Comparison of ENCODE assay signal across 14 cellular contexts in the genomic region with DNA sequence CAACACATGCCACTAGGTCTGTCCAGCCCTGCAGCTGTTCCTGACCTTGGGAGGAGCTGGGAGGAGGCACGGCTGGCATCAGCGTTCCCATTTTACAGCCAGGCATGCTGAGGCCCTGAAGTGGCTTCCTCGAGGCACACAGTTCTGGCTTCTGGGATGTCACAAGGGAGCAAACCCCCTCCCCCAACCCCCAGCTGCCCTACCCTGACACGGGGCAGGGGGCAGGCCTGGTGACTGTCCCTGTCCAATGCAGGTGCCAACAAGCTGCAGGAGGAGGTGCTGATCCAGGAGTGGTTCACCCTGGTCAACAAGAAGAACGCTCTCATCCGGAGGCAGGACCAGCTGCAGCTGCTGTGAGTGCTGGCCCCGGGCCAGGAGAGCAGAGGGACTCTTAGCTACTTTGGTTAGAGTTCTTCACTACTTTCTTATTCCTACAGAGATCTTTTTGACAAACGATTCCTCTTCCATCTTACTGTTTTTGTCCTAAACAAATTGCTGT. TPM values are rescaled to one million over a fixed set of nuclear protein-coding genes. Genes with fewer than 3 reads are reported as not detected.
DNase-seq lines count a peak whose midpoint lies in the region; ATAC-seq, FAIRE-seq and TF ChIP-seq lines count a peak whose summit lies in the region.
"Had no signal": no experiment of that assay in that cellular context is flagged by ENCODE, and none has a peak within 500 bp of the region (broad histone marks: within the 10 kb centered on the region; RNA-seq: fewer than 3 reads in every experiment).

No MANE protein-coding gene starts in this region.

- peak overlapping the region in 1 of 2 experiments; percentile 82; a peak in 2 of 4 replicates for H3K9ac ChIP-seq in K562 (ENCODE audit: insufficient read depth in 1 of 2, low read depth in 2 of 2, low read length in 2 of 2)

- H3K27me3 ChIP-seq in K562 (ENCODE audit: control insufficient read depth in 2 of 2, insufficient read depth in 2 of 2, low read length in 2 of 2): no peaks in the 10 kb centered on the region
- H3K27me3 ChIP-seq in gastrocnemius medialis: no peaks in the 10 kb centered on the region
- no peaks in the 10 kb centered on the region for H3K27me3 ChIP-seq in thyroid gland
- H3K27me3 ChIP-seq: upper lobe of right lung had no signal

- peaks cover 4% of the 10 kb centered on the region for H3K9me1 ChIP-seq in K562 (ENCODE audit: control insufficient read depth, insufficient read depth, low read length)

- TF ChIP-seq RAD21 in K562 (CRISPR knock-in tag; conservative IDR thresholded peaks at IDR 0.05 in 1 of 2, IDR thresholded peaks at IDR 0.05 in 1 of 2): no peak

- H3K4me1 ChIP-seq in K562 (replicated peaks in 1 of 2; ENCODE audit: control insufficient read depth in 2 of 2, insufficient read depth in 2 of 2, low read length in 2 of 2): peaks cover 16 to 66% of the 10 kb centered on the region in 2 experiments
- H3K4me1 ChIP-seq in gastrocnemius medialis: peaks cover 71 to 81% of the 10 kb centered on the region in 2 donors
- peaks cover 4 to 18% of the 10 kb centered on the region in 2 donors for H3K4me1 ChIP-seq in thyroid gland

- no peak for TF ChIP-seq POLR2A in K562 (conservative IDR thresholded peaks at IDR 0.05)
- no peak for TF ChIP-seq POLR2A in gastrocnemius medialis (IDR thresholded peaks at IDR 0.05)
- TF ChIP-seq POLR2A in thyroid gland (IDR thresholded peaks at IDR 0.05): no peak

- H3K36me3 ChIP-seq in K562 (ENCODE audit: control insufficient read depth, insufficient read depth, low read length) (peaks cover 54% of the 10 kb centered on the region; the same call in 2 of the 3 replicates), gastrocnemius medialis (peaks cover 0 to 41% of the 10 kb centered on the region in 2 donors), thyroid gland (no peaks in the 10 kb centered on the region)

- no peak overlapping the region for H3K27ac ChIP-seq in K562 (ENCODE audit: extremely low read depth, low read depth, low read length)
- H3K27ac ChIP-seq in gastrocnemius medialis: peak overlapping the region; percentile 91 to 99 (median 98)
- no peak overlapping the region for H3K27ac ChIP-seq in thyroid gland
- H3K27ac ChIP-seq: upper lobe of right lung had no signal

- peaks cover 5% of the 10 kb centered on the region for H3K36me3 Mint-ChIP-seq in nephron progenitor cell (ENCODE audit: low read depth)

- TF ChIP-seq CTCF in K562 (IDR thresholded peaks at IDR 0.05 in 2 of 3, conservative IDR thresholded peaks at IDR 0.05 in 1 of 3; ENCODE audit: insufficient read depth in 2 of 3, low read depth in 1 of 3, low read length in 3 of 3) (no peak), gastrocnemius medialis (IDR thresholded peaks at IDR 0.05 in 4 of 5, conservative IDR thresholded peaks at IDR 0.05 in 1 of 5) (no peak), nephron progenitor cell (IDR thresholded peaks at IDR 0.05) (no peak), thyroid gland (IDR thresholded peaks at IDR 0.05) (no peak)

- intact Hi-C loops in K562 (cut with micrococcal nuclease): no loop called here
- intact Hi-C loops in gastrocnemius medialis (cut with DNase I; ENCODE audit: low total_unique reads): no loop called here
- intact Hi-C loops in thyroid gland (cut with DNase I): no loop called here

- no peaks in the 10 kb centered on the region for H3K9me3 Mint-ChIP-seq in nephron progenitor cell

- in situ Hi-C loops in K562 (cut with MboI) (no loop called here), gastrocnemius medialis (cut with MboI; ENCODE audit: low sequenced_read_pairs in 4 of 4) (no loop called here)

- FAIRE-seq in K562 (lab: Jason Lieb, UNC): no peak

- BruUV-seq in K562 (replicated peaks; lab: Mats Ljungman, UMichigan): no TSS peak

- CTCF ChIA-PET in K562 (lab: Yijun Ruan, JAX; ENCODE audit: low intra/inter-chr PET ratio): no interaction called here

- ATAC-seq in K562: no peak
- ATAC-seq in gastrocnemius medialis: no peak
- no peak for ATAC-seq in GM19463 (IDR thresholded peaks at IDR 0.05; ENCODE audit: unreplicated experiment)
- ATAC-seq: upper lobe of right lung had no signal

- DNase-seq in NCI-H82 (lab: John Stamatoyannopoulos, UW) (peak; percentile 36), NCI-H82 treated with DMSO at 0.1 percent for 48 hours (lab: John Stamatoyannopoulos, UW; ENCODE audit: unreplicated experiment) (no peak), NCI-H1092 (lab: John Stamatoyannopoulos, UW) (peak; percentile 24), K562 (ENCODE audit: extremely low read depth in 1 of 4, low spot score in 3 of 4) (no peak), gastrocnemius medialis (peak; percentile 53 to 76), nephron progenitor cell (no peak), thyroid gland (no peak)
- DNase-seq: activated T-cell treated with anti-CD3 and anti-CD28 coated beads for 4 hours, EL, islet precursor cell, NCI-H748 treated with DMSO at 0.1 percent for 48 hours, upper lobe of right lung had no signal

- no peak overlapping the region for H3K4me2 ChIP-seq in K562 (ENCODE audit: insufficient read depth, low read length)

- no peak overlapping the region for H2AFZ ChIP-seq in K562 (ENCODE audit: low read depth, low read length)

- peaks cover 50% of the 10 kb centered on the region for H3K27me3 Mint-ChIP-seq in nephron progenitor cell (ENCODE audit: low read depth, poor library complexity)

- H3K4me3 ChIP-seq in K562: no peak overlapping the region
- H3K4me3 ChIP-seq in gastrocnemius medialis: no peak overlapping the region
- no peak overlapping the region for H3K4me3 ChIP-seq in thyroid gland (replicated peaks in 1 of 3)
- H3K4me3 ChIP-seq: upper lobe of right lung had no signal

- H4K20me1 ChIP-seq in K562 (replicated peaks; ENCODE audit: control insufficient read depth, insufficient read depth, low read length): 0 out of 2 replicates have a peak, but pooled peaks cover 4% of the 10 kb centered on the region

- POLR2A ChIA-PET in K562 (lab: Yijun Ruan, JAX): interaction anchor here (0.6 to 2.4 kb wide), 8 partner anchors 12 to 208 kb away, joined by 3 to 6 read pairs (median 3); a partner anchor contains a TSS

- WGBS in K562 (ENCODE audit: insufficient coverage, low coverage, missing lambda C conversion rate): 80% methylated on average over 8 of the region's 8 CpGs
- WGBS in thyroid gland, 2 donors: 61 to 67% methylated on average over 5 to 7 of the region's 8 CpGs

- H3K27ac Mint-ChIP-seq in nephron progenitor cell: no peak overlapping the region

- no peak overlapping the region for H3K4me3 Mint-ChIP-seq in nephron progenitor cell

- H3K79me2 ChIP-seq in K562 (ENCODE audit: control insufficient read depth, insufficient read depth, low read length): peaks cover 3% of the 10 kb centered on the region; the same call in 1 of the 3 replicates

- TF ChIP-seq EP300 in K562 (IDR thresholded peaks at IDR 0.05; ENCODE audit: low read length): no peak

- peaks cover 74% of the 10 kb centered on the region for H3K4me1 Mint-ChIP-seq in nephron progenitor cell

- H3K9me3 ChIP-seq in K562 (replicated peaks; ENCODE audit: control insufficient read depth, insufficient read depth, low read depth, low read length) (no peaks in the 10 kb centered on the region), gastrocnemius medialis (no peaks in the 10 kb centered on the region), thyroid gland (no peaks in the 10 kb centered on the region)
- H3K9me3 ChIP-seq: upper lobe of right lung had no signal

RNA-seq across cellular contexts. Expression of a gene that starts 5.3 kb away (rescaled TPM):
- 0.33 and 1.00 TPM in 2 replicates for total RNA-seq in K562 (2011; cell fraction: chromatin; rRNA removed; ENCODE audit: low replicate concordance)
- 0.26 TPM in 1 of 2 replicates, not detected in the other for total RNA-seq in K562 (2011; cell fraction: nucleolus; rRNA removed)
- 0.29 TPM in 1 of 2 replicates, not detected in the other for total RNA-seq in K562 (2011; cell fraction: nucleoplasm; rRNA removed)
- not detected in 2 replicates for total RNA-seq in K562 (2014; rRNA removed)
- not detected in 2 replicates for total RNA-seq in K562 (2014; rRNA removed; fragmentation: Illumina TruSeq; extraction: Trizol)
- not detected in 2 replicates for total RNA-seq in K562 (2015; rRNA removed; fragmentation: Illumina TruSeq; extraction: Trizol)
- total RNA-seq in K562 (2021): 0.40 TPM in 1 of 2 replicates, not detected in the other
- polyA plus RNA-seq in K562 (2011; rRNA removed): not detected in 2 replicates
- polyA plus RNA-seq in K562 (2011; cell fraction: cytosol; rRNA removed): 0.28 TPM in 1 of 2 replicates, not detected in the other
- not detected in 2 replicates for polyA plus RNA-seq in K562 (2011; cell fraction: nucleus; rRNA removed)
- polyA plus RNA-seq in K562 (2012): 0.39 and 0.58 TPM in 2 replicates
- not detected in 2 replicates for polyA plus RNA-seq in K562 (2014; fragmentation: Illumina TruSeq; extraction: Trizol)
- not detected for polyA plus RNA-seq in K562 (2014; fragmentation: Nextera tagmentation; extraction: Ambion mirVana)
- polyA plus RNA-seq in K562 (2014; rRNA removed): 0.07 TPM in 1 of 2 replicates, not detected in the other
- not detected in 2 replicates for polyA minus RNA-seq in K562 (2011; rRNA and poly(A)+ RNA removed)
- polyA minus RNA-seq in K562 (2011; cell fraction: cytosol; rRNA and poly(A)+ RNA removed): not detected in 2 replicates
- 0.27 TPM in 1 of 2 replicates, not detected in the other for polyA minus RNA-seq in K562 (2011; cell fraction: nucleus; rRNA and poly(A)+ RNA removed)
- 10 to 100 TPM in 1 of 4 donors, under 1 TPM in 1, not detected in 2; 0.39 to 18.6 TPM for total RNA-seq in gastrocnemius medialis
- total RNA-seq in thyroid gland: 1 to 10 TPM in 1 of 4 donors, not detected in 3; 1.2 TPM
- total RNA-seq: fibroblast of lung had no signal
- polyA plus RNA-seq: fibroblast of lung had no signal

RNA-seq across cellular contexts. Expression of a gene that starts 14.4 kb away (rescaled TPM):
- 131 and 234 TPM in 2 replicates for total RNA-seq in K562 (2011; cell fraction: chromatin; rRNA removed; ENCODE audit: low replicate concordance)
- 106 and 109 TPM in 2 replicates for total RNA-seq in K562 (2011; cell fraction: nucleolus; rRNA removed)
- 106 and 124 TPM in 2 replicates for total RNA-seq in K562 (2011; cell fraction: nucleoplasm; rRNA removed)
- total RNA-seq in K562 (2014; rRNA removed) (80.6 and 98.7 TPM in 2 replicates), K562 (2014; rRNA removed; fragmentation: Illumina TruSeq; extraction: Trizol) (24.2 and 28.8 TPM in 2 replicates), K562 (2015; rRNA removed; fragmentation: Illumina TruSeq; extraction: Trizol) (26.3 and 29.2 TPM in 2 replicates), K562 (2021) (60.9 and 87.1 TPM in 2 replicates), gastrocnemius medialis (100 to 1,000 TPM; 191 to 374 (median 250) TPM), thyroid gland (10 to 100 TPM in 2 of 4 donors, 1 to 10 TPM in 2; 8.6 to 18.8 (median 12.0) TPM)
- polyA plus RNA-seq in K562 (2011; rRNA removed) (19.2 and 29.8 TPM in 2 replicates), K562 (2014; fragmentation: Illumina TruSeq; extraction: Trizol) (36.9 and 50.9 TPM in 2 replicates), K562 (2014; fragmentation: Nextera tagmentation; extraction: Ambion mirVana) (under 1 TPM; 0.03 to 0.38 TPM), K562 (2014; rRNA removed) (56.4 and 61.3 TPM in 2 replicates)
- 22.0 and 75.3 TPM in 2 replicates for polyA plus RNA-seq in K562 (2011; cell fraction: cytosol; rRNA removed)
- polyA plus RNA-seq in K562 (2011; cell fraction: nucleus; rRNA removed): 63.0 and 156 TPM in 2 replicates
- polyA plus RNA-seq in K562 (2012): 47.0 and 62.8 TPM in 2 replicates
- 15.6 and 21.1 TPM in 2 replicates for polyA minus RNA-seq in K562 (2011; rRNA and poly(A)+ RNA removed)
- 50.6 and 59.1 TPM in 2 replicates for polyA minus RNA-seq in K562 (2011; cell fraction: cytosol; rRNA and poly(A)+ RNA removed)
- polyA minus RNA-seq in K562 (2011; cell fraction: nucleus; rRNA and poly(A)+ RNA removed): 17.2 and 21.5 TPM in 2 replicates

RNA-seq across cellular contexts. Expression of a gene that starts 18.0 kb away (rescaled TPM):
- total RNA-seq in K562 (2011; cell fraction: chromatin; rRNA removed; ENCODE audit: low replicate concordance): 6.1 and 32.6 TPM in 2 replicates
- 30.5 and 31.9 TPM in 2 replicates for total RNA-seq in K562 (2011; cell fraction: nucleolus; rRNA removed)
- 14.4 and 16.7 TPM in 2 replicates for total RNA-seq in K562 (2011; cell fraction: nucleoplasm; rRNA removed)
- total RNA-seq in K562 (2014; rRNA removed): 26.1 and 36.0 TPM in 2 replicates
- total RNA-seq in K562 (2014; rRNA removed; fragmentation: Illumina TruSeq; extraction: Trizol): 3.2 and 4.2 TPM in 2 replicates
- 12.3 and 12.6 TPM in 2 replicates for total RNA-seq in K562 (2015; rRNA removed; fragmentation: Illumina TruSeq; extraction: Trizol)
- total RNA-seq in K562 (2021): 24.2 and 26.9 TPM in 2 replicates
- 9.7 and 12.3 TPM in 2 replicates for polyA plus RNA-seq in K562 (2011; rRNA removed)
- 21.6 and 65.1 TPM in 2 replicates for polyA plus RNA-seq in K562 (2011; cell fraction: cytosol; rRNA removed)
- polyA plus RNA-seq in K562 (2011; cell fraction: nucleus; rRNA removed): 29.6 and 55.3 TPM in 2 replicates
- polyA plus RNA-seq in K562 (2012): 17.8 and 26.2 TPM in 2 replicates
- polyA plus RNA-seq in K562 (2014; fragmentation: Illumina TruSeq; extraction: Trizol): 11.9 and 21.9 TPM in 2 replicates
- under 1 TPM; 0.32 to 0.83 TPM for polyA plus RNA-seq in K562 (2014; fragmentation: Nextera tagmentation; extraction: Ambion mirVana)
- 27.6 and 33.4 TPM in 2 replicates for polyA plus RNA-seq in K562 (2014; rRNA removed)
- 2.2 and 3.2 TPM in 2 replicates for polyA minus RNA-seq in K562 (2011; rRNA and poly(A)+ RNA removed)
- polyA minus RNA-seq in K562 (2011; cell fraction: cytosol; rRNA and poly(A)+ RNA removed): 7.2 and 7.9 TPM in 2 replicates
- 22.2 and 25.9 TPM in 2 replicates for polyA minus RNA-seq in K562 (2011; cell fraction: nucleus; rRNA and poly(A)+ RNA removed)
- total RNA-seq in gastrocnemius medialis: 100 to 1,000 TPM in 3 of 4 donors, 10 to 100 TPM in 1; 86.6 to 154 (median 119) TPM
- 10 to 100 TPM; 26.9 to 55.5 (median 43.2) TPM for total RNA-seq in thyroid gland

RNA-seq across cellular contexts. Expression of a gene that starts 20.0 kb away (rescaled TPM):
- 16.9 and 90.0 TPM in 2 replicates for total RNA-seq in K562 (2011; cell fraction: chromatin; rRNA removed; ENCODE audit: low replicate concordance)
- 98.3 and 115 TPM in 2 replicates for total RNA-seq in K562 (2011; cell fraction: nucleolus; rRNA removed)
- total RNA-seq in K562 (2011; cell fraction: nucleoplasm; rRNA removed): 36.5 and 47.7 TPM in 2 replicates
- total RNA-seq in K562 (2014; rRNA removed) (129 and 153 TPM in 2 replicates), K562 (2014; rRNA removed; fragmentation: Illumina TruSeq; extraction: Trizol) (8.5 and 13.4 TPM in 2 replicates), K562 (2015; rRNA removed; fragmentation: Illumina TruSeq; extraction: Trizol) (60.4 and 61.8 TPM in 2 replicates), K562 (2021) (106 and 114 TPM in 2 replicates), gastrocnemius medialis (10 to 100 TPM; 54.7 to 99.4 (median 75.3) TPM), thyroid gland (10 to 100 TPM; 28.2 to 79.1 (median 41.3) TPM)
- polyA plus RNA-seq in K562 (2011; rRNA removed) (40.4 and 51.9 TPM in 2 replicates), K562 (2014; fragmentation: Illumina TruSeq; extraction: Trizol) (16.6 and 77.3 TPM in 2 replicates), K562 (2014; fragmentation: Nextera tagmentation; extraction: Ambion mirVana) (10 to 100 TPM; 35.6 to 66.3 TPM), K562 (2014; rRNA removed) (123 and 130 TPM in 2 replicates)
- polyA plus RNA-seq in K562 (2011; cell fraction: cytosol; rRNA removed): 70.6 and 201 TPM in 2 replicates
- 69.6 and 90.0 TPM in 2 replicates for polyA plus RNA-seq in K562 (2011; cell fraction: nucleus; rRNA removed)
- 75.0 and 123 TPM in 2 replicates for polyA plus RNA-seq in K562 (2012)
- 7.4 TPM in 2 replicates for polyA minus RNA-seq in K562 (2011; rRNA and poly(A)+ RNA removed)
- 22.4 and 23.0 TPM in 2 replicates for polyA minus RNA-seq in K562 (2011; cell fraction: cytosol; rRNA and poly(A)+ RNA removed)
- polyA minus RNA-seq in K562 (2011; cell fraction: nucleus; rRNA and poly(A)+ RNA removed): 61.0 and 62.0 TPM in 2 replicates

RNA-seq across cellular contexts. Expression of a gene that starts 23.7 kb away (rescaled TPM):
- total RNA-seq in K562 (2011; cell fraction: chromatin; rRNA removed; ENCODE audit: low replicate concordance): 60.6 and 168 TPM in 2 replicates
- 72.6 and 83.4 TPM in 2 replicates for total RNA-seq in K562 (2011; cell fraction: nucleolus; rRNA removed)
- 51.5 and 63.5 TPM in 2 replicates for total RNA-seq in K562 (2011; cell fraction: nucleoplasm; rRNA removed)
- total RNA-seq in K562 (2014; rRNA removed) (28.7 and 39.9 TPM in 2 replicates), K562 (2014; rRNA removed; fragmentation: Illumina TruSeq; extraction: Trizol) (5.4 and 9.0 TPM in 2 replicates), K562 (2015; rRNA removed; fragmentation: Illumina TruSeq; extraction: Trizol) (18.2 and 20.5 TPM in 2 replicates), K562 (2021) (42.7 and 47.7 TPM in 2 replicates), gastrocnemius medialis (10 to 100 TPM in 3 of 4 donors, 1 to 10 TPM in 1; 10.0 to 13.8 (median 11.1) TPM), thyroid gland (10 to 100 TPM; 43.1 to 67.8 (median 51.3) TPM)
- polyA plus RNA-seq in K562 (2011; rRNA removed) (13.1 and 18.0 TPM in 2 replicates), K562 (2014; fragmentation: Illumina TruSeq; extraction: Trizol) (12.2 and 23.0 TPM in 2 replicates), K562 (2014; fragmentation: Nextera tagmentation; extraction: Ambion mirVana) (1 to 10 TPM in 1 of 2 experiments, under 1 TPM in 1; 0.77 to 1.6 TPM), K562 (2014; rRNA removed) (25.0 and 31.6 TPM in 2 replicates)
- 19.3 and 52.1 TPM in 2 replicates for polyA plus RNA-seq in K562 (2011; cell fraction: cytosol; rRNA removed)
- polyA plus RNA-seq in K562 (2011; cell fraction: nucleus; rRNA removed): 31.1 and 52.1 TPM in 2 replicates
- polyA plus RNA-seq in K562 (2012): 35.9 and 37.4 TPM in 2 replicates
- 14.7 TPM in 2 replicates for polyA minus RNA-seq in K562 (2011; rRNA and poly(A)+ RNA removed)
- polyA minus RNA-seq in K562 (2011; cell fraction: cytosol; rRNA and poly(A)+ RNA removed): 23.4 and 26.2 TPM in 2 replicates
- polyA minus RNA-seq in K562 (2011; cell fraction: nucleus; rRNA and poly(A)+ RNA removed): 24.2 and 31.1 TPM in 2 replicates

Comparison
In these comparisons a context has a peak if more than half of its experiments do, and no peak if none do; other contexts are left out.
1. DNase-seq: peak in NCI-H82 (single experiment), NCI-H1092 (single experiment) and gastrocnemius medialis (2 of 2); none in NCI-H82 treated with DMSO at 0.1 percent for 48 hours (single experiment), K562 (0 of 4), nephron progenitor cell (single experiment) and thyroid gland (0 of 2).
2. H3K27ac ChIP-seq: peak in gastrocnemius medialis (4 of 4); none in K562 (single experiment) and thyroid gland (0 of 3).